ENCODE assay signal across 1 cellular context in genomic region chr11:75380716-75381420, GRCh38.
TF ChIP-seq lines count a peak whose summit lies in the region.

No MANE protein-coding gene starts in this region.

TF ChIP-seq in H1, 55 proteins besides CTCF, POLR2A, EP300 and RAD21:
- TF ChIP-seq TEAD4 (IDR thresholded peaks at IDR 0.05; ENCODE audit: low read depth, low read length) (peak; percentile 49; the same call in 1 of the 2 replicates), RNF2 (IDR thresholded peaks at IDR 0.05; ENCODE audit: borderline replicate concordance, low read depth, low read length, missing control alignments, poor library complexity, severe bottlenecking) (no peak)
